ENCODE assay signal across 32 cellular contexts in the genomic region with DNA sequence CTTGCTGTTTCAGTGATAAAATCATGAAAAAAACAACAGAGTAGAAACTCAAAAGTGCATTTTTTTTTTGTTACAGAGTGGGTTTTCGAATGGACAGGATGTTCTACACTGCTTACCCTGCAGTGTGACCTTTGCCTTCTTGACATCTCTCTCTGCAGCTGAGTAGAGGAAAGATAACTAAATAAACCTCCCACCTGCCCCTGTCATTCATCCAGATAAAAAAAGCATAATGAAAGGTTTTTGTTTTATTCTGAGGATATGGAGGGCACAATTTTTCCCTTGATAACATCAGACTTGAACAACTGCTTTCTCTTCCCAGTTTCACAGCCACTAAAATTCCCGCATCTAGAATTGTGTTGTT.
"Had no signal": no experiment of that assay in that cellular context is flagged by ENCODE, and none has a peak within 500 bp of the region (broad histone marks: within the 10 kb centered on the region; RNA-seq: fewer than 3 reads in every experiment).

No MANE protein-coding gene starts in this region.

- DNase-seq: activated B cell treated with CpG ODN at 0.5 μM for 24 hours; activated CD4-positive, alpha-beta memory T cell treated with anti-CD3 and anti-CD28 coated beads for 36 hours; activated CD4-positive, alpha-beta T cell treated with anti-CD3 and anti-CD28 coated beads for 36 hours; activated CD4-positive, alpha-beta T cell treated with anti-CD3 and anti-CD28 coated beads, Interleukin-2, amount 10 ng/mL, durations not matched to agents 24 days and 14 days; activated CD4-positive, CD25-positive, alpha-beta regulatory T cell treated with anti-CD3 and anti-CD28 coated beads, Interleukin-2, amount 50 U/mL, for 72 hours; activated CD8-positive, alpha-beta memory T cell treated with anti-CD3 and anti-CD28 coated beads, Interleukin-2, amount 10 ng/mL, durations not matched to agents 7 days and 5 days; activated CD8-positive, alpha-beta memory T cell treated with anti-CD3 and anti-CD28 coated beads, Interleukin-2, amount 50 U/mL, for 4 hours; activated CD8-positive, alpha-beta T cell treated with anti-CD3 and anti-CD28 coated beads, Interleukin-2, amount 10 ng/mL, durations not matched to agents 7 days and 5 days; activated effector memory CD4-positive, alpha-beta T cell treated with anti-CD3 and anti-CD28 coated beads, Interleukin-2, amount 50 U/mL, for 16 hours; activated naive CD4-positive, alpha-beta T cell treated with anti-CD3 and anti-CD28 coated beads for 36 hours; activated naive CD8-positive, alpha-beta T cell treated with anti-CD3 and anti-CD28 coated beads for 36 hours; activated naive CD8-positive, alpha-beta T cell treated with anti-CD3 and anti-CD28 coated beads, Interleukin-2, amount 50 U/mL, for 24 hours; activated T-cell treated with anti-CD3 and anti-CD28 coated beads, Interleukin-2, amount 50 U/mL, for 1 hour; activated T-cell treated with anti-CD3 and anti-CD28 coated beads, Interleukin-2, amount 50 U/mL, for 48 hours; cortex of kidney; dermis blood vessel endothelial cell; effector CD4-positive, alpha-beta T cell; effector memory CD8-positive, alpha-beta T cell; erythroblast; foreskin keratinocyte; gastrocnemius medialis; glutamatergic neuron; SW 1271; T-helper 1 cell; T-helper 17 cell; T1000; WERI-Rb-1 had no signal

- ATAC-seq: activated CD4-positive, alpha-beta T cell treated with anti-CD3 and anti-CD28 coated beads for 36 hours; activated CD8-positive, alpha-beta memory T cell treated with anti-CD3 and anti-CD28 coated beads, Interleukin-2, amount 10 ng/mL, durations not matched to agents 7 days and 5 days; activated CD8-positive, alpha-beta T cell treated with anti-CD3 and anti-CD28 coated beads, Interleukin-2, amount 10 ng/mL, durations not matched to agents 7 days and 5 days; activated naive CD8-positive, alpha-beta T cell treated with anti-CD3 and anti-CD28 coated beads, Interleukin-2, amount 50 U/mL, for 24 hours; effector memory CD8-positive, alpha-beta T cell; foreskin keratinocyte; gastrocnemius medialis; T-helper 17 cell had no signal

- H3K4me1 ChIP-seq: ascending aorta, breast epithelium, esophagus muscularis mucosa, foreskin keratinocyte, gastrocnemius medialis had no signal

- H3K27ac ChIP-seq: ascending aorta, breast epithelium, cardiac muscle cell, esophagus muscularis mucosa, foreskin keratinocyte, WERI-Rb-1 had no signal

- FAIRE-seq: colon had no signal

- H3K9me3 ChIP-seq: ascending aorta, breast epithelium, esophagus muscularis mucosa, gastrocnemius medialis had no signal

- H3K36me3 ChIP-seq: ascending aorta, breast epithelium, cardiac muscle cell, esophagus muscularis mucosa, gastrocnemius medialis, WERI-Rb-1 had no signal

- H3K27me3 ChIP-seq: ascending aorta, breast epithelium, cardiac muscle cell, esophagus muscularis mucosa, foreskin keratinocyte, gastrocnemius medialis had no signal

- H3K4me3 ChIP-seq: ascending aorta, breast epithelium, cardiac muscle cell, esophagus muscularis mucosa, gastrocnemius medialis had no signal
